12 cellular contexts compared by ENCODE assay signal in the genomic region with DNA sequence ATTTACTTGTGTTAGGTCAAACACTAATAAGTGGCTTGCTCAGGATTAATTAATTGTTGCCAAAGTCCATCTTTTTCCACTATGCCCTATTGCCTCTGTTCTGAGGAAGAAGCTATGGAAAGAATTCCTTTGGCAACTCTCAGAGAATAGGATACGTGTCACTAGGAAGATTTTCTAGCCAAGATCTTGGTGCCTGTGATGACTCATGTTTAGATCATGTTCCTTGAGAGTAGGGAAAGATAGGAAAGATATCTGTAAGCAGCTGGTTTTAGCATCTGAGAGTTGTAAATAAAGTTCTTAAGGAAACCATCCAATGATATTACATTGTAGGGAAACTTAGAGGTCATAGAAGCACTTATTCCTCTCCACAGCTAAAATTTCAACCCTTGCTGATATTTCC. TPM values are rescaled to one million over a fixed set of nuclear protein-coding genes. Genes with fewer than 3 reads are reported as not detected.
A peak's percentile ranks its signal among the peaks of the same experiment; 100 is the strongest.
DNase-seq lines count a peak whose midpoint lies in the region; ATAC-seq and TF ChIP-seq lines count a peak whose summit lies in the region.
"Had no signal": no experiment of that assay in that cellular context is flagged by ENCODE, and none has a peak within 500 bp of the region (broad histone marks: within the 10 kb centered on the region; RNA-seq: fewer than 3 reads in every experiment).

No MANE protein-coding gene starts in this region.

- no peaks in the 10 kb centered on the region for H3K4me1 Mint-ChIP-seq in progenitor cell of endocrine pancreas (ENCODE audit: low read depth)

- no peaks in the 10 kb centered on the region for H3K9me3 Mint-ChIP-seq in progenitor cell of endocrine pancreas (ENCODE audit: low read depth)
- H3K9me3 Mint-ChIP-seq: dendritic cell treated with granulocyte-macrophage colony-stimulating factor and Interleukin-4, amounts not matched to agents 40 ng/mL and 50 ng/mL, for 4 days had no signal

- H3K27ac ChIP-seq in HUES48 (ENCODE audit: low read depth, low read length) (peak overlapping the region; percentile 32), mammary epithelial cell (ENCODE audit: insufficient read depth, low read depth, low read length) (no peak overlapping the region), left lung (no peak overlapping the region)

- H3K9ac ChIP-seq in HUES48 (ENCODE audit: low read depth, low read length) (no peak overlapping the region), mammary epithelial cell (ENCODE audit: insufficient read depth, low read length) (no peak overlapping the region)

- no peaks in the 10 kb centered on the region for H3K79me2 ChIP-seq in mammary epithelial cell (ENCODE audit: insufficient read depth, low read length)

- no peak overlapping the region for H3K27ac Mint-ChIP-seq in progenitor cell of endocrine pancreas
- H3K27ac Mint-ChIP-seq: dendritic cell treated with granulocyte-macrophage colony-stimulating factor and Interleukin-4, amounts not matched to agents 40 ng/mL and 50 ng/mL, for 4 days had no signal

- dilution Hi-C loops in mammary epithelial cell (cut with HindIII; ENCODE audit: low sequenced_read_pairs), result no loop called here

- TF ChIP-seq CTCF in mammary epithelial cell (conservative IDR thresholded peaks at IDR 0.05 in 1 of 2, IDR thresholded peaks at IDR 0.05 in 1 of 2; ENCODE audit: extremely low read depth in 1 of 2, insufficient read depth in 1 of 2, low read depth in 1 of 2, low read length in 2 of 2) (no peak), left lung (IDR thresholded peaks at IDR 0.05) (no peak), progenitor cell of endocrine pancreas (IDR thresholded peaks at IDR 0.05; ENCODE audit: unreplicated experiment) (no peak)

- H3K4me3 ChIP-seq in HUES48 (ENCODE audit: low read depth, low read length), result no peak overlapping the region
- no peak overlapping the region for H3K4me3 ChIP-seq in mammary epithelial cell (replicated peaks in 1 of 3; ENCODE audit: insufficient read depth in 1 of 3, low read depth in 2 of 3, low read length in 3 of 3)
- H3K4me3 ChIP-seq in left lung, result no peak overlapping the region

- intact Hi-C loops in mammary epithelial cell (cut with micrococcal nuclease), result no loop called here
- intact Hi-C loops in left lung (cut with DNase I), result no loop called here

- H3K4me1 ChIP-seq in HUES48 (ENCODE audit: control insufficient read depth, insufficient read depth, low read length) (peaks cover 19% of the 10 kb centered on the region), mammary epithelial cell (ENCODE audit: insufficient read depth, low read length) (peaks cover 13% of the 10 kb centered on the region), left lung (no peaks in the 10 kb centered on the region)

- H2AFZ ChIP-seq in mammary epithelial cell (ENCODE audit: low read depth, low read length), result no peak overlapping the region

- DNase-seq in AG08395 (ENCODE audit: low spot score), result peak; percentile 89
- DNase-seq in mammary epithelial cell, result peak; percentile 79
- no peak for DNase-seq in left lung
- no peak for DNase-seq in germinal center (ENCODE audit: low spot score)
- DNase-seq in progenitor cell of endocrine pancreas (ENCODE audit: low spot score, unreplicated experiment), result no peak
- DNase-seq in NCI-H69 (lab: John Stamatoyannopoulos, UW), result no peak
- no peak for DNase-seq in NCI-H2081 treated with DMSO at 0.1 percent for 48 hours (lab: John Stamatoyannopoulos, UW)
- DNase-seq: activated T-cell treated with anti-CD3 and anti-CD28 coated beads, Interleukin-2, amount 50 U/mL, for 1 hour; small intestine had no signal

- H3K4me3 Mint-ChIP-seq in progenitor cell of endocrine pancreas (ENCODE audit: low read depth), result no peak overlapping the region
- H3K4me3 Mint-ChIP-seq: dendritic cell treated with granulocyte-macrophage colony-stimulating factor and Interleukin-4, amounts not matched to agents 40 ng/mL and 50 ng/mL, for 4 days had no signal

- H3K9me3 ChIP-seq in HUES48 (ENCODE audit: control insufficient read depth, insufficient read depth, low read length), result no peaks in the 10 kb centered on the region
- no peaks in the 10 kb centered on the region for H3K9me3 ChIP-seq in mammary epithelial cell (replicated peaks; ENCODE audit: insufficient read depth, low read length)
- H3K9me3 ChIP-seq in left lung, result no peaks in the 10 kb centered on the region

- CTCF ChIA-PET in mammary epithelial cell (lab: Charles Lee; ENCODE audit: low non-redundant PET), result interaction anchor here (0.5 to 0.6 kb wide), 2 partner anchors 120 to 149 kb away, joined by 3 to 4 read pairs; no protein-coding TSS in a partner anchor

- WGBS in mammary epithelial cell (ENCODE audit: low coverage, missing lambda C conversion rate), result 9% methylated on average over 1 of the region's 1 CpG

- no TSS peak for BruUV-seq in mammary epithelial cell (replicated peaks; lab: Mats Ljungman, UMichigan)

- no peak overlapping the region for H3K4me2 ChIP-seq in mammary epithelial cell (ENCODE audit: insufficient read depth, low read depth, low read length)

- H3K36me3 ChIP-seq in HUES48 (ENCODE audit: control insufficient read depth, insufficient read depth, low read length) (no peaks in the 10 kb centered on the region), mammary epithelial cell (ENCODE audit: insufficient read depth, low read length) (no peaks in the 10 kb centered on the region), left lung (no peaks in the 10 kb centered on the region)

- H3K36me3 Mint-ChIP-seq in progenitor cell of endocrine pancreas (ENCODE audit: insufficient read depth), result no peaks in the 10 kb centered on the region

- peaks cover 7% of the 10 kb centered on the region for H3K27me3 Mint-ChIP-seq in progenitor cell of endocrine pancreas

- H4K20me1 ChIP-seq in mammary epithelial cell (ENCODE audit: insufficient read depth, low read length), result no peaks in the 10 kb centered on the region

- in situ Hi-C loops in mammary epithelial cell (cut with MboI; ENCODE audit: low sequenced_read_pairs in 2 of 2), result no loop called here

- no peaks in the 10 kb centered on the region for H3K27me3 ChIP-seq in HUES48 (ENCODE audit: control insufficient read depth, insufficient read depth, low read length)
- no peaks in the 10 kb centered on the region for H3K27me3 ChIP-seq in mammary epithelial cell (ENCODE audit: insufficient read depth, low read length)
- H3K27me3 ChIP-seq in left lung, result peaks cover 0 to 17% of the 10 kb centered on the region in 2 donors

- peak; percentile 51 for ATAC-seq in left lung
- ATAC-seq: left lobe of liver had no signal

RNA-seq across cellular contexts. Expression of gene SLN, which starts 15.7 kb away (rescaled TPM):
- total RNA-seq in mammary epithelial cell (not detected), left lung (1 to 10 TPM in 1 of 2 donors, under 1 TPM in 1; 0.96 to 2.4 TPM), progenitor cell of endocrine pancreas (0.67 TPM in 1 of 2 replicates, not detected in the other)
- polyA plus RNA-seq in mammary epithelial cell, result not detected
- not detected for polyA minus RNA-seq in mammary epithelial cell
- total RNA-seq: left lobe of liver had no signal

Comparison
In these comparisons a context has a peak if more than half of its experiments do, and no peak if none do; other contexts are left out.
1. DNase-seq: peak in AG08395 (single experiment) and mammary epithelial cell (single experiment); none in left lung (0 of 2), germinal center (single experiment), progenitor cell of endocrine pancreas (single experiment), NCI-H69 (single experiment) and NCI-H2081 treated with DMSO at 0.1 percent for 48 hours (single experiment).